17 cellular contexts compared by ENCODE assay signal in the genomic region with DNA sequence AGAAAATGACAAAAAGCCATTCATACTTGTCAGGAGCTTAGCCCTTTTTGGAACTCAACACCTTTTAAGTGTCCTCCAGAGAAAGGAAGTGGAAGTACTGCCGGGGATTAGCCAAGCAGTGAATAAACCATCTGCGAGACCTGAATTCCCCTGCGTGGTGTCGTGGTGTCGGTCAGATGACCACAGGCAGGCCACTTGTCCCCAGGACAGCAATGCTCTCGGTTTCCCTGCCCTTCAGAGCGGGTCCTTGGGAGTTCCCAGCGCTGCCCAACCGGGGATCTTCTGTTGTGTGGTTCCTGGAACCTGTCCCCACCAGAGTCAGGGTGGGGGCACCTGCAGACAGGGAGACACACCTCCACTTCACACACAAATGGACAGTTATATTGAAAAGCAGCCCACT. TPM values are rescaled to one million over a fixed set of nuclear protein-coding genes. Genes with fewer than 3 reads are reported as not detected.
DNase-seq lines count a peak whose midpoint lies in the region; ATAC-seq and TF ChIP-seq lines count a peak whose summit lies in the region.
"Had no signal": no experiment of that assay in that cellular context is flagged by ENCODE, and none has a peak within 500 bp of the region (broad histone marks: within the 10 kb centered on the region; RNA-seq: fewer than 3 reads in every experiment).

No MANE protein-coding gene starts in this region.

- in situ Hi-C loops in transverse colon (cut with MboI; ENCODE audit: low pct_ligation_motif_present in 1 of 4, low pct_unique_long_range_greater_than_20kb in 1 of 4, low sequenced_read_pairs in 3 of 4): loop anchor here in 1 of 4 donors (25.0 kb wide), 1 partner anchor 368 kb away; no protein-coding TSS in a partner anchor

- no peak overlapping the region for H3K27ac ChIP-seq in left lung
- no peak overlapping the region for H3K27ac ChIP-seq in transverse colon
- no peak overlapping the region for H3K27ac ChIP-seq in suprapubic skin
- H3K27ac ChIP-seq: uterus had no signal

- TF ChIP-seq POLR2A in transverse colon (IDR thresholded peaks at IDR 0.05): no peak
- no peak for TF ChIP-seq POLR2A in suprapubic skin (IDR thresholded peaks at IDR 0.05)

- TF ChIP-seq EP300 in transverse colon (IDR thresholded peaks at IDR 0.05; ENCODE audit: low read depth) (no peak), suprapubic skin (IDR thresholded peaks at IDR 0.05) (no peak)

- no peak overlapping the region for H3K4me3 ChIP-seq in left lung
- no peak overlapping the region for H3K4me3 ChIP-seq in transverse colon
- H3K4me3 ChIP-seq in suprapubic skin: no peak overlapping the region
- H3K4me3 ChIP-seq: uterus had no signal

- H3K4me1 ChIP-seq in left lung: peaks cover 7 to 30% of the 10 kb centered on the region in 2 donors
- peaks cover 0 to 11% (median 4%) of the 10 kb centered on the region in 4 donors for H3K4me1 ChIP-seq in transverse colon
- H3K4me1 ChIP-seq in suprapubic skin: peaks cover 29% of the 10 kb centered on the region
- H3K4me1 ChIP-seq: uterus had no signal

- 85% methylated on average over 9 of the region's 9 CpGs; no CpG with 5 or more reads in 1 of the 2 donors for WGBS in transverse colon (ENCODE audit: low coverage in 1 of 2), 2 donors
- 69% methylated on average over 7 of the region's 9 CpGs for WGBS in suprapubic skin

- no peaks in the 10 kb centered on the region for H3K27me3 ChIP-seq in left lung
- no peaks in the 10 kb centered on the region for H3K27me3 ChIP-seq in transverse colon
- no peaks in the 10 kb centered on the region for H3K27me3 ChIP-seq in suprapubic skin
- H3K27me3 ChIP-seq: uterus had no signal

- no peak for DNase-seq in left cardiac atrium
- no peak for DNase-seq in cardiac septum (ENCODE audit: low spot score)
- peak; percentile 51 to 55 for DNase-seq in left lung
- peak; percentile 23 for DNase-seq in transverse colon
- no peak for DNase-seq in suprapubic skin (ENCODE audit: low spot score in 2 of 2)
- no peak for DNase-seq in NCI-H1105 treated with DMSO at 0.1 percent for 48 hours (lab: John Stamatoyannopoulos, UW)
- DNase-seq: activated CD4-positive, alpha-beta T cell treated with anti-CD3 and anti-CD28 coated beads for 36 hours; Caco-2; dermis blood vessel endothelial cell; HCEC 1CT; NCI-H1417; NCI-H2171 treated with DMSO at 0.1 percent for 48 hours; SHP77; T-helper 2 cell; uterus had no signal

- peak; percentile 36 to 48 for ATAC-seq in left cardiac atrium
- ATAC-seq in HG02588 (IDR thresholded peaks at IDR 0.05; ENCODE audit: unreplicated experiment): peak; percentile 53
- ATAC-seq in left lung: peak; percentile 83
- ATAC-seq in HG02623 (IDR thresholded peaks at IDR 0.05; ENCODE audit: unreplicated experiment): no peak
- ATAC-seq: activated CD4-positive, alpha-beta T cell treated with anti-CD3 and anti-CD28 coated beads for 36 hours had no signal

- TF ChIP-seq CTCF in left lung (IDR thresholded peaks at IDR 0.05) (no peak), transverse colon (IDR thresholded peaks at IDR 0.05) (no peak), suprapubic skin (IDR thresholded peaks at IDR 0.05) (no peak)

- H3K36me3 ChIP-seq in left lung: no peaks in the 10 kb centered on the region
- no peaks in the 10 kb centered on the region for H3K36me3 ChIP-seq in transverse colon
- H3K36me3 ChIP-seq in suprapubic skin: peaks cover 8% of the 10 kb centered on the region
- H3K36me3 ChIP-seq: uterus had no signal

- H3K9me3 ChIP-seq in left lung (no peaks in the 10 kb centered on the region), transverse colon (no peaks in the 10 kb centered on the region), suprapubic skin (no peaks in the 10 kb centered on the region)
- H3K9me3 ChIP-seq: Caco-2, uterus had no signal

- intact Hi-C loops in left cardiac atrium (cut with DNase I): no loop called here
- intact Hi-C loops in cardiac septum (cut with DNase I): loop anchor here (10.0 kb wide), 1 partner anchor 335 kb away; no protein-coding TSS in a partner anchor
- intact Hi-C loops in left lung (cut with DNase I): loop anchor here in 1 of 2 donors (10.0 kb wide), 1 partner anchor 75 kb away; no protein-coding TSS in a partner anchor
- intact Hi-C loops in transverse colon (cut with DNase I; ENCODE audit: low total_unique reads): no loop called here

RNA-seq across cellular contexts. Expression of gene GPR157, which starts 9.2 kb away (rescaled TPM):
- 10 to 100 TPM; 18.8 to 40.6 TPM for total RNA-seq in left cardiac atrium
- 23.0 TPM for total RNA-seq in cardiac septum
- total RNA-seq in left lung: 10 to 100 TPM; 18.8 to 23.0 TPM
- total RNA-seq in transverse colon: 10 to 100 TPM in 2 of 4 donors, 1 to 10 TPM in 2; 6.4 to 14.3 (median 9.8) TPM
- 10 to 100 TPM; 38.9 to 62.8 (median 44.2) TPM for total RNA-seq in suprapubic skin

RNA-seq across cellular contexts. Expression of gene SLC2A5, which starts 50.3 kb away (rescaled TPM):
- 1 to 10 TPM; 2.0 to 3.8 TPM for total RNA-seq in left cardiac atrium
- total RNA-seq in cardiac septum: 1.5 TPM
- total RNA-seq in left lung: 1 to 10 TPM; 1.4 to 1.6 TPM
- 10 to 100 TPM in 2 of 4 donors, 1 to 10 TPM in 2; 5.9 to 21.3 (median 13.3) TPM for total RNA-seq in transverse colon
- total RNA-seq in suprapubic skin: 1 to 10 TPM; 3.3 to 6.5 (median 3.8) TPM
- total RNA-seq: activated CD4-positive, alpha-beta T cell treated with anti-CD3 and anti-CD28 coated beads for 36 hours had no signal

Comparison
In these comparisons a context has a peak if more than half of its experiments do, and no peak if none do; other contexts are left out.
1. DNase-seq: peak in left lung (2 of 2) and transverse colon (single experiment); none in left cardiac atrium (single experiment), cardiac septum (single experiment), suprapubic skin (0 of 2) and NCI-H1105 treated with DMSO at 0.1 percent for 48 hours (single experiment).